Comparison of ENCODE assay signal across 2 cellular contexts in genomic region chr7:74821259-74821658, GRCh38. TPM values are rescaled to one million over a fixed set of nuclear protein-coding genes. Genes with fewer than 3 reads are reported as not detected.
"Had no signal": no experiment of that assay in that cellular context is flagged by ENCODE, and none has a peak within 500 bp of the region (broad histone marks: within the 10 kb centered on the region; RNA-seq: fewer than 3 reads in every experiment).

No MANE protein-coding gene starts in this region.

RNA-seq across cellular contexts. Expression of gene NCF1, which starts 47.4 kb away (rescaled TPM):
- total RNA-seq: astrocyte, chondrocyte had no signal
